Comparison of ENCODE assay signal across 17 cellular contexts in the genomic region with DNA sequence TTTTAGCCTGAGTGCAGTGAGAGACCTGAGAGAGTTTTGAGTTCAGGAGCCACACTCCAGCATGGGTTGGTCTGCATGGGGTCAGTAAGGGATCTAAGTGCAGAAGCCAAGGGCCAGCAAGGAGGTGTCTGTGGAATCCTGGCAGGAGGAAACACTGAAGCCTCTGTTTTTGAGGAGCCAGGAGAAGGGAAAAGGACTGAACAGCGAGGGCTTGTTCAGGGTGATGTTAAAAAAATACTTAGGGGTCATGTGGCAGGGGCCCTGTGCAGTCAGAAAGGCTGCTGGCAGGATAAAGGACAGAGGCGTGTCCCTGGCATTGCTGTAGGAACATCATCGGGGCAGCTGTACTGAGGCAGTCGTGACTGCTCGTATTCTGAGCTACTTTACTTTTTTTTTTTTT.
A peak's percentile ranks its signal among the peaks of the same experiment; 100 is the strongest.
DNase-seq lines count a peak whose midpoint lies in the region; ATAC-seq and TF ChIP-seq lines count a peak whose summit lies in the region.
"Had no signal": no experiment of that assay in that cellular context is flagged by ENCODE, and none has a peak within 500 bp of the region (broad histone marks: within the 10 kb centered on the region; RNA-seq: fewer than 3 reads in every experiment).

No MANE protein-coding gene starts in this region.

- intact Hi-C loops in left colon (cut with DNase I, micrococcal nuclease), result no loop called here

- H2AFZ ChIP-seq in neural progenitor cell (replicated peaks) (peak overlapping the region; percentile 63), Karpas-422 (ENCODE audit: low read length) (no peak overlapping the region)

- ATAC-seq in RWPE2 (ENCODE audit: low read depth) (no peak), left colon (no peak)
- ATAC-seq: CD8-positive, alpha-beta T cell had no signal

- H3K36me3 ChIP-seq in RWPE2 (ENCODE audit: low read depth) (no peaks in the 10 kb centered on the region), neural progenitor cell (no peaks in the 10 kb centered on the region), Karpas-422 (ENCODE audit: insufficient read depth, low read length) (no peaks in the 10 kb centered on the region)
- H3K36me3 ChIP-seq: BLaER1, HAP-1 had no signal

- H3K9ac ChIP-seq in neural progenitor cell (no peak overlapping the region), Karpas-422 (ENCODE audit: low read length) (no peak overlapping the region)
- H3K9ac ChIP-seq: BLaER1 had no signal

- H3K27ac Mint-ChIP-seq in neural progenitor cell, result no peak overlapping the region
- H3K27ac Mint-ChIP-seq: B cell; CD8-positive, alpha-beta T cell; HFFc6 had no signal

- H4K20me1 ChIP-seq in neural progenitor cell (ENCODE audit: low read depth), result no peaks in the 10 kb centered on the region
- no peaks in the 10 kb centered on the region for H4K20me1 ChIP-seq in Karpas-422 (ENCODE audit: insufficient read depth, low read depth, low read length)
- H4K20me1 ChIP-seq: BLaER1 had no signal

- H3K79me2 ChIP-seq in neural progenitor cell (ENCODE audit: low read depth) (no peaks in the 10 kb centered on the region), Karpas-422 (ENCODE audit: low read length) (no peaks in the 10 kb centered on the region)

- H3K4me2 ChIP-seq in neural progenitor cell, result no peak overlapping the region
- no peak overlapping the region for H3K4me2 ChIP-seq in Karpas-422 (ENCODE audit: low read depth, low read length, poor library complexity, severe bottlenecking)
- H3K4me2 ChIP-seq: BLaER1 had no signal

- H3K4me3 Mint-ChIP-seq in neural progenitor cell, result no peak overlapping the region
- H3K4me3 Mint-ChIP-seq: B cell; CD8-positive, alpha-beta T cell; HFFc6 had no signal

- no peak overlapping the region for H3K27ac ChIP-seq in RWPE2 (ENCODE audit: poor library complexity, severe bottlenecking)
- H3K27ac ChIP-seq in neural progenitor cell, result no peak overlapping the region
- H3K27ac ChIP-seq in Karpas-422 (ENCODE audit: low read length), result no peak overlapping the region
- H3K27ac ChIP-seq: BLaER1, C4-2B had no signal

- peak; percentile 54 for DNase-seq in RWPE2 (ENCODE audit: low spot score)
- peak; percentile 13 for DNase-seq in foreskin melanocyte
- no peak for DNase-seq in neural progenitor cell (ENCODE audit: low spot score)
- DNase-seq in left colon, result no peak
- no peak for DNase-seq in Karpas-422
- no peak for DNase-seq in occipital lobe (lab: John Stamatoyannopoulos, UW)
- DNase-seq: Caco-2; CD4-positive, CD25-positive, alpha-beta regulatory T cell; CD8-positive, alpha-beta T cell; DMS153; DND-41; GOT3; HFFc6 had no signal

- H3K9me3 ChIP-seq in RWPE2 (ENCODE audit: severe bottlenecking) (no peaks in the 10 kb centered on the region), neural progenitor cell (ENCODE audit: low read depth) (no peaks in the 10 kb centered on the region), Karpas-422 (ENCODE audit: low read length) (no peaks in the 10 kb centered on the region)
- H3K9me3 ChIP-seq: BLaER1, Caco-2, HAP-1 had no signal

- H3K4me1 ChIP-seq in RWPE2 (ENCODE audit: insufficient read depth, poor library complexity, severe bottlenecking) (no peaks in the 10 kb centered on the region), neural progenitor cell (no peaks in the 10 kb centered on the region), Karpas-422 (ENCODE audit: low read length) (no peaks in the 10 kb centered on the region)
- H3K4me1 ChIP-seq: BLaER1, Caco-2, HAP-1 had no signal

- H3K4me3 ChIP-seq in RWPE2 (ENCODE audit: severe bottlenecking), result no peak overlapping the region
- no peak overlapping the region for H3K4me3 ChIP-seq in neural progenitor cell
- H3K4me3 ChIP-seq in Karpas-422 (ENCODE audit: low read length), result no peak overlapping the region
- H3K4me3 ChIP-seq: BLaER1, HAP-1 had no signal

- H3K27me3 Mint-ChIP-seq in neural progenitor cell (ENCODE audit: insufficient read depth, low read depth), result no peaks in the 10 kb centered on the region

- H3K27me3 ChIP-seq in RWPE2 (ENCODE audit: insufficient read depth, poor library complexity, severe bottlenecking) (no peaks in the 10 kb centered on the region), neural progenitor cell (no peaks in the 10 kb centered on the region), Karpas-422 (ENCODE audit: low read length) (no peaks in the 10 kb centered on the region)
- H3K27me3 ChIP-seq: BLaER1 had no signal

- no peaks in the 10 kb centered on the region for H3K36me3 Mint-ChIP-seq in neural progenitor cell
- H3K36me3 Mint-ChIP-seq: CD4-positive, CD25-positive, alpha-beta regulatory T cell; CD8-positive, alpha-beta T cell had no signal

- no peaks in the 10 kb centered on the region for H3K9me2 ChIP-seq in Karpas-422 (replicated peaks; ENCODE audit: insufficient read depth, low read length)

- TF ChIP-seq CTCF in RWPE2 (IDR thresholded peaks at IDR 0.05; ENCODE audit: poor library complexity, severe bottlenecking), result no peak
- no peak for TF ChIP-seq CTCF in neural progenitor cell (IDR thresholded peaks at IDR 0.05)

- no peaks in the 10 kb centered on the region for H3F3A ChIP-seq in neural progenitor cell (ENCODE audit: low read depth)

- H3K4me1 Mint-ChIP-seq in neural progenitor cell, result no peaks in the 10 kb centered on the region
- H3K4me1 Mint-ChIP-seq: B cell; CD4-positive, CD25-positive, alpha-beta regulatory T cell had no signal

- H3K9me3 Mint-ChIP-seq in neural progenitor cell, result peaks cover 4% of the 10 kb centered on the region
- H3K9me3 Mint-ChIP-seq: CD8-positive, alpha-beta T cell had no signal

Comparison
In these comparisons a context has a peak if more than half of its experiments do, and no peak if none do; other contexts are left out.
1. DNase-seq: peak in RWPE2 (single experiment) and foreskin melanocyte (single experiment); none in neural progenitor cell (single experiment), left colon (0 of 2), Karpas-422 (single experiment) and occipital lobe (single experiment).